8 cellular contexts compared by ENCODE assay signal in genomic region chr9:135908334-135909204, GRCh38. TPM values are rescaled to one million over a fixed set of nuclear protein-coding genes. Genes with fewer than 3 reads are reported as not detected.
DNase-seq lines count a peak whose midpoint lies in the region; ATAC-seq and TF ChIP-seq lines count a peak whose summit lies in the region.

No MANE protein-coding gene starts in this region.

- H3K27me3 Mint-ChIP-seq in chondrocyte (ENCODE audit: low read depth), result no peaks in the 10 kb centered on the region

- H3K9me3 Mint-ChIP-seq in chondrocyte (ENCODE audit: low read depth), result peaks cover 27% of the 10 kb centered on the region

- H3K36me3 Mint-ChIP-seq in chondrocyte (ENCODE audit: low read depth), result peaks cover 34% of the 10 kb centered on the region

- H3K9me3 ChIP-seq in mucosa of descending colon, result peaks cover 2% of the 10 kb centered on the region

- H3K4me1 Mint-ChIP-seq in chondrocyte (ENCODE audit: low read depth), result peaks cover 47% of the 10 kb centered on the region

- no peak for ATAC-seq in mucosa of descending colon
- no peak for ATAC-seq in HG03196 (IDR thresholded peaks at IDR 0.05; ENCODE audit: unreplicated experiment)
- ATAC-seq in HG03432 (IDR thresholded peaks at IDR 0.05; ENCODE audit: unreplicated experiment), result no peak

- no peaks in the 10 kb centered on the region for H3K36me3 ChIP-seq in mucosa of descending colon (ENCODE audit: low read depth)

- no peak for DNase-seq in LNCaP clone FGC (ENCODE audit: low read depth)
- DNase-seq in chondrocyte (ENCODE audit: low spot score), result peak; percentile 88
- no peak for DNase-seq in mucosa of descending colon
- no peak for DNase-seq in AG20443 (ENCODE audit: low spot score)
- no peak for DNase-seq in activated gamma-delta T cell treated with Interleukin-2 at 50 U/mL for 16 hours

- H3K4me3 ChIP-seq in GM12875 (ENCODE audit: low read depth, low read length) (peak overlapping the region; percentile 82), LNCaP clone FGC (ENCODE audit: low read depth, low read length) (peak overlapping the region; percentile 77), mucosa of descending colon (peak overlapping the region; percentile 44)

- intact Hi-C loops in mucosa of descending colon (cut with DNase I, micrococcal nuclease), result no loop called here

- H3K4me1 ChIP-seq in mucosa of descending colon (ENCODE audit: low read depth), result peaks cover 15% of the 10 kb centered on the region

- H3K4me3 Mint-ChIP-seq in chondrocyte (ENCODE audit: unreplicated experiment), result peak overlapping the region; percentile 68

- no peak for TF ChIP-seq CTCF in GM12875 (IDR thresholded peaks at IDR 0.05; ENCODE audit: borderline replicate concordance, insufficient read depth, low read depth, low read length)
- no peak for TF ChIP-seq CTCF in LNCaP clone FGC (IDR thresholded peaks at IDR 0.05; ENCODE audit: control insufficient read depth, extremely low read depth, insufficient read depth)
- TF ChIP-seq CTCF in chondrocyte (IDR thresholded peaks at IDR 0.05), result no peak
- TF ChIP-seq CTCF in mucosa of descending colon (IDR thresholded peaks at IDR 0.05), result no peak

- H3K27ac Mint-ChIP-seq in chondrocyte (ENCODE audit: unreplicated experiment), result no peak overlapping the region

RNA-seq across cellular contexts. Expression of gene CAMSAP1, which starts 1.2 kb away (rescaled TPM):
- total RNA-seq in chondrocyte, result 27.1 to 35.5 TPM (median 27.7 TPM) in 3 replicates
- 10 to 100 TPM; 11.5 to 37.8 (median 14.3) TPM for total RNA-seq in mucosa of descending colon

RNA-seq across cellular contexts. Expression of gene UBAC1, which starts 52.6 kb away (rescaled TPM):
- 33.2 to 36.0 TPM (median 33.5 TPM) in 3 replicates for total RNA-seq in chondrocyte
- 10 to 100 TPM; 55.5 to 70.4 (median 64.0) TPM for total RNA-seq in mucosa of descending colon
